In the genomic region with DNA sequence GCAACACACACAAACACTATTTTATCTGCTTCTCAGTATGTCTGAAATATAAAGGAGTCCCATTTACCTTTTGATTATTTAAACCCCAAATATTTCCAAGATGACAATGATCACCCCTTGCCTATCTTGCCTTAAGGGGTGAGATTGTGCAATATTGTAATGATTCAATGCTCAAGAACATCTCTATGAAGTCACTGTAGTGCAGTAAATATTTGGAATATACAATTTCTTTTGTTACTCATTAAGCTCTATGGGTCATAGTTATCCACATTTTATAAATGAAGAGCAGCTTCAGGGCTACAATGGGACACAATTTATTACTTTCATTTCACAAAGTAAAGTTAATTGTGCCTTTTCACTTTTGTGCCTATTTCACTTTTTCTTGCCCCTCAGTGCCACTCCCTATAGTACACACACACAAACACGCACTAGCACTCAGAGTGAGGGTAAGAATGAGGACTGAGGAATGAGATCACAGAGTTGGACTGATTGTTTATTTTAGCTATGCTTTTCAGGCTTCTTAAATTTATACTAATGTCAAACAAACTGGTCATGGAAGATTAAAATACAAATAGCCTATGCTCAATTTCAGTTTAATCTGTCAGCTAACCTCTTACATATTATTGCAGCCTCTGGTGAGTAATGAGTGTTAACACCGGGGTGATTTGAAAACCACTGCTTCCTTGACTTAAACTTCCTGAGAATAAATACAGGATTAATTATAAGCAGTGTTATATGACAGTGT, we compare ENCODE assay signal across 17 cellular contexts.
A peak's percentile ranks its signal among the peaks of the same experiment; 100 is the strongest.
DNase-seq lines count a peak whose midpoint lies in the region; ATAC-seq, FAIRE-seq and TF ChIP-seq lines count a peak whose summit lies in the region.
"Had no signal": no experiment of that assay in that cellular context is flagged by ENCODE, and none has a peak within 500 bp of the region (broad histone marks: within the 10 kb centered on the region; RNA-seq: fewer than 3 reads in every experiment).

No MANE protein-coding gene starts in this region.

- no peak for DNase-seq in Calu3
- DNase-seq in HT1080 (ENCODE audit: low read depth): peak; percentile 23
- DNase-seq in amniotic stem cell (lab: John Stamatoyannopoulos, UW): peak; percentile 0
- DNase-seq in lower lobe of right lung: no peak
- no peak for DNase-seq in right cardiac atrium
- DNase-seq: activated CD4-positive, alpha-beta T cell treated with anti-CD3 and anti-CD28 coated beads, Interleukin-2, amount 10 ng/mL, durations not matched to agents 24 days and 14 days; activated T-cell treated with anti-CD3 and anti-CD28 coated beads, Interleukin-2, amount 50 U/mL, for 4 hours; body of pancreas; effector CD4-positive, alpha-beta T cell; heart right ventricle; NCI-H2171 had no signal

- no peak for ATAC-seq in GM19455 (IDR thresholded peaks at IDR 0.05; ENCODE audit: unreplicated experiment)
- no peak for ATAC-seq in lower lobe of right lung
- no peak for ATAC-seq in right cardiac atrium
- ATAC-seq in GM18505 (IDR thresholded peaks at IDR 0.05; ENCODE audit: unreplicated experiment): no peak
- ATAC-seq: activated T-cell treated with anti-CD3 and anti-CD28 coated beads, Interleukin-2, amount 50 U/mL, for 4 hours; body of pancreas; heart right ventricle had no signal

- no peaks in the 10 kb centered on the region for H3K36me3 Mint-ChIP-seq in Calu3 (ENCODE audit: insufficient read depth, unreplicated experiment)

- peak overlapping the region; percentile 26 for H3K27ac Mint-ChIP-seq in Calu3 (ENCODE audit: unreplicated experiment)
- H3K27ac Mint-ChIP-seq: activated CD4-positive, alpha-beta T cell treated with anti-CD3 and anti-CD28 coated beads, Interleukin-2, amount 10 ng/mL, durations not matched to agents 24 days and 14 days had no signal

- H3K9me3 Mint-ChIP-seq in Calu3 (ENCODE audit: low read depth, unreplicated experiment): peaks cover 2% of the 10 kb centered on the region

- H3K9me3 ChIP-seq in lower lobe of right lung (no peaks in the 10 kb centered on the region), right cardiac atrium (ENCODE audit: control insufficient read depth, low read length) (no peaks in the 10 kb centered on the region)
- H3K9me3 ChIP-seq: BLaER1, body of pancreas, neutrophil had no signal

- CTCF ChIA-PET in Calu3 (lab: Charles Lee): no interaction called here

- TF ChIP-seq CTCF in Calu3 (IDR thresholded peaks at IDR 0.05; ENCODE audit: unreplicated experiment) (no peak), lower lobe of right lung (IDR thresholded peaks at IDR 0.05) (no peak)

- no peaks in the 10 kb centered on the region for H3K36me3 ChIP-seq in lower lobe of right lung
- H3K36me3 ChIP-seq: BLaER1, heart right ventricle, neutrophil had no signal

- H3K27ac ChIP-seq in lower lobe of right lung (no peak overlapping the region), right cardiac atrium (ENCODE audit: low read length) (no peak overlapping the region)
- H3K27ac ChIP-seq: BLaER1, body of pancreas, heart right ventricle, neutrophil had no signal

- WGBS in right cardiac atrium: 52% methylated on average over 2 of the region's 2 CpGs

- H3K4me1 ChIP-seq in lower lobe of right lung (no peaks in the 10 kb centered on the region), right cardiac atrium (ENCODE audit: control insufficient read depth, insufficient read depth, low read length) (no peaks in the 10 kb centered on the region)
- H3K4me1 ChIP-seq: BLaER1, body of pancreas, heart right ventricle had no signal

- intact Hi-C loops in Calu3 (cut with micrococcal nuclease; ENCODE audit: unreplicated experiment): loop anchor here (5.0 kb wide), 1 partner anchor 300 kb away; no protein-coding TSS in a partner anchor
- intact Hi-C loops in lower lobe of right lung (cut with DNase I): no loop called here
- intact Hi-C loops in right cardiac atrium (cut with DNase I): no loop called here

- no TSS peak for BruUV-seq in Calu3 (replicated peaks; lab: Mats Ljungman, UMichigan)

- H3K4me3 Mint-ChIP-seq in Calu3 (ENCODE audit: low read depth, unreplicated experiment): no peak overlapping the region
- H3K4me3 Mint-ChIP-seq: activated CD4-positive, alpha-beta T cell treated with anti-CD3 and anti-CD28 coated beads, Interleukin-2, amount 10 ng/mL, durations not matched to agents 24 days and 14 days; activated T-cell treated with anti-CD3 and anti-CD28 coated beads, Interleukin-2, amount 50 U/mL, for 4 hours had no signal

- H3K27me3 ChIP-seq in lower lobe of right lung (ENCODE audit: low read depth): no peaks in the 10 kb centered on the region
- no peaks in the 10 kb centered on the region for H3K27me3 ChIP-seq in right cardiac atrium (ENCODE audit: control insufficient read depth, insufficient read depth)
- H3K27me3 ChIP-seq: BLaER1, body of pancreas, heart right ventricle, neutrophil had no signal

- H3K4me3 ChIP-seq in lower lobe of right lung (no peak overlapping the region), right cardiac atrium (ENCODE audit: low read length) (no peak overlapping the region)
- H3K4me3 ChIP-seq: BLaER1, body of pancreas, heart right ventricle, smooth muscle cell had no signal

- no peaks in the 10 kb centered on the region for H3K27me3 Mint-ChIP-seq in Calu3 (ENCODE audit: unreplicated experiment)
- H3K27me3 Mint-ChIP-seq: activated CD4-positive, alpha-beta T cell treated with anti-CD3 and anti-CD28 coated beads, Interleukin-2, amount 10 ng/mL, durations not matched to agents 24 days and 14 days had no signal

- no peak for TF ChIP-seq POLR2A in GM18505 (IDR thresholded peaks at IDR 0.05; ENCODE audit: borderline replicate concordance, extremely low read depth, insufficient read depth, insufficient read length)

- peaks cover 8% of the 10 kb centered on the region for H3K4me1 Mint-ChIP-seq in Calu3 (ENCODE audit: low read depth, unreplicated experiment)

- FAIRE-seq in islet of Langerhans (lab: Jason Lieb, UNC): peak; percentile 64

Comparison
In these comparisons a context has a peak if more than half of its experiments do, and no peak if none do; other contexts are left out.
1. DNase-seq: peak in HT1080 (single experiment) and amniotic stem cell (single experiment); none in Calu3 (single experiment), lower lobe of right lung (single experiment) and right cardiac atrium (0 of 3).